1 cellular context compared by ENCODE assay signal in the genomic region with DNA sequence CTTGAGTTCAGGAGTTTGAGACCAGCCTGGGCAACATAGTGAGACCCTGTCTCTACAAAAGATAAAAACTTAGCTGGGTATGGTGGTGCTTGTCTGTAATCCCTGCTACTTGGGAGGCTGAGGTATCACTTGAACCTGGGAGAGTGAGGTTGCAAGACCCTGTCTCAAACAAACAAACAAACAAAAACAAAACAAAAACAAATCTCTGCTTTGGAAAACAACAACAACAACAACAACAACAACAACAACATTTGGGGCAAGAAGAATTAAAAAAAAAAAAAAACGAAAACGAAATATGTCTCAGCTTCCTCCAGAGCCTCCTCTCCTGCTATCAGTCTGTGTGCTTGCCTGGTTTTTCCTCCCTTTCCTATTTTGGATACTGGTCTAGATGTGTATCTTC.
TF ChIP-seq lines count a peak whose summit lies in the region.

No MANE protein-coding gene starts in this region.

TF ChIP-seq in HepG2, 621 proteins besides CTCF, POLR2A, EP300 and RAD21:
- no peak for TF ChIP-seq ZNF737 (CRISPR knock-in tag; IDR thresholded peaks at IDR 0.05; ENCODE audit: borderline replicate concordance)
- TF ChIP-seq XBP1 (CRISPR knock-in tag; IDR thresholded peaks at IDR 0.05): no peak
- TF ChIP-seq SP4 (CRISPR knock-in tag; IDR thresholded peaks at IDR 0.05): no peak
- TF ChIP-seq, protein P1, sequence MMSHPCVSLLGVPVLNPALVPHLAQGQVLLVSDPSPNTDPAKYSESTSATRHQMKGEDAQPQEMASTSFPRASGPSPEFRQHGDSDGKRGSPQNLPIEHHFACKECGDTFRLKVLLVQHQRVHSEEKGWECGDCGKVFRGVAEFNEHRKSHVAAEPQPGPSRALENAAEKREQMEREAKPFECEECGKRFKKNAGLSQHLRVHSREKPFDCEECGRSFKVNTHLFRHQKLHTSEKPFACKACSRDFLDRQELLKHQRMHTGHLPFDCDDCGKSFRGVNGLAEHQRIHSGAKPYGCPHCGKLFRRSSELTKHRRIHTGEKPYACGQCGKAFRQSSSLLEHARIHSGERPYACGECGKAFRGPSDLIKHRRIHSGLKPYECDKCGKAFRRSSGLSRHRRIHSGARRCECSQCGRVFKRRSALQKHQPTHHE (CRISPR knock-in tag; IDR thresholded peaks at IDR 0.05; ENCODE audit: borderline replicate concordance): no peak
- TF ChIP-seq, protein P2, sequence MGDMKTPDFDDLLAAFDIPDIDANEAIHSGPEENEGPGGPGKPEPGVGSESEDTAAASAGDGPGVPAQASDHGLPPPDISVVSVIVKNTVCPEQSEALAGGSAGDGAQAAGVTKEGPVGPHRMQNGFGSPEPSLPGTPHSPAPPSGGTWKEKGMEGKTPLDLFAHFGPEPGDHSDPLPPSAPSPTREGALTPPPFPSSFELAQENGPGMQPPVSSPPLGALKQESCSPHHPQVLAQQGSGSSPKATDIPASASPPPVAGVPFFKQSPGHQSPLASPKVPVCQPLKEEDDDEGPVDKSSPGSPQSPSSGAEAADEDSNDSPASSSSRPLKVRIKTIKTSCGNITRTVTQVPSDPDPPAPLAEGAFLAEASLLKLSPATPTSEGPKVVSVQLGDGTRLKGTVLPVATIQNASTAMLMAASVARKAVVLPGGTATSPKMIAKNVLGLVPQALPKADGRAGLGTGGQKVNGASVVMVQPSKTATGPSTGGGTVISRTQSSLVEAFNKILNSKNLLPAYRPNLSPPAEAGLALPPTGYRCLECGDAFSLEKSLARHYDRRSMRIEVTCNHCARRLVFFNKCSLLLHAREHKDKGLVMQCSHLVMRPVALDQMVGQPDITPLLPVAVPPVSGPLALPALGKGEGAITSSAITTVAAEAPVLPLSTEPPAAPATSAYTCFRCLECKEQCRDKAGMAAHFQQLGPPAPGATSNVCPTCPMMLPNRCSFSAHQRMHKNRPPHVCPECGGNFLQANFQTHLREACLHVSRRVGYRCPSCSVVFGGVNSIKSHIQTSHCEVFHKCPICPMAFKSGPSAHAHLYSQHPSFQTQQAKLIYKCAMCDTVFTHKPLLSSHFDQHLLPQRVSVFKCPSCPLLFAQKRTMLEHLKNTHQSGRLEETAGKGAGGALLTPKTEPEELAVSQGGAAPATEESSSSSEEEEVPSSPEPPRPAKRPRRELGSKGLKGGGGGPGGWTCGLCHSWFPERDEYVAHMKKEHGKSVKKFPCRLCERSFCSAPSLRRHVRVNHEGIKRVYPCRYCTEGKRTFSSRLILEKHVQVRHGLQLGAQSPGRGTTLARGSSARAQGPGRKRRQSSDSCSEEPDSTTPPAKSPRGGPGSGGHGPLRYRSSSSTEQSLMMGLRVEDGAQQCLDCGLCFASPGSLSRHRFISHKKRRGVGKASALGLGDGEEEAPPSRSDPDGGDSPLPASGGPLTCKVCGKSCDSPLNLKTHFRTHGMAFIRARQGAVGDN (CRISPR knock-in tag; IDR thresholded peaks at IDR 0.05): no peak
- TF ChIP-seq ZKSCAN5 (CRISPR knock-in tag; IDR thresholded peaks at IDR 0.05): no peak
- no peak for TF ChIP-seq ZNF468 (CRISPR knock-in tag; IDR thresholded peaks at IDR 0.05)
- TF ChIP-seq IRX3 (CRISPR knock-in tag; IDR thresholded peaks at IDR 0.05; ENCODE audit: borderline replicate concordance, low read depth): no peak
- no peak for TF ChIP-seq ZKSCAN1 (IDR thresholded peaks at IDR 0.05; ENCODE audit: low read length)
- TF ChIP-seq MTF2 (CRISPR knock-in tag; IDR thresholded peaks at IDR 0.05; ENCODE audit: borderline replicate concordance): no peak
- no peak for TF ChIP-seq KMT2A (CRISPR knock-in tag; IDR thresholded peaks at IDR 0.05)
- TF ChIP-seq, protein P3, sequence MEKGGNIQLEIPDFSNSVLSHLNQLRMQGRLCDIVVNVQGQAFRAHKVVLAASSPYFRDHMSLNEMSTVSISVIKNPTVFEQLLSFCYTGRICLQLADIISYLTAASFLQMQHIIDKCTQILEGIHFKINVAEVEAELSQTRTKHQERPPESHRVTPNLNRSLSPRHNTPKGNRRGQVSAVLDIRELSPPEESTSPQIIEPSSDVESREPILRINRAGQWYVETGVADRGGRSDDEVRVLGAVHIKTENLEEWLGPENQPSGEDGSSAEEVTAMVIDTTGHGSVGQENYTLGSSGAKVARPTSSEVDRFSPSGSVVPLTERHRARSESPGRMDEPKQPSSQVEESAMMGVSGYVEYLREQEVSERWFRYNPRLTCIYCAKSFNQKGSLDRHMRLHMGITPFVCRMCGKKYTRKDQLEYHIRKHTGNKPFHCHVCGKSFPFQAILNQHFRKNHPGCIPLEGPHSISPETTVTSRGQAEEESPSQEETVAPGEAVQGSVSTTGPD (CRISPR knock-in tag; IDR thresholded peaks at IDR 0.05): no peak
- TF ChIP-seq ZNF121 (CRISPR knock-in tag; IDR thresholded peaks at IDR 0.05): peak; percentile 29; the same call in 1 of the 2 replicates
- TF ChIP-seq, protein P4, sequence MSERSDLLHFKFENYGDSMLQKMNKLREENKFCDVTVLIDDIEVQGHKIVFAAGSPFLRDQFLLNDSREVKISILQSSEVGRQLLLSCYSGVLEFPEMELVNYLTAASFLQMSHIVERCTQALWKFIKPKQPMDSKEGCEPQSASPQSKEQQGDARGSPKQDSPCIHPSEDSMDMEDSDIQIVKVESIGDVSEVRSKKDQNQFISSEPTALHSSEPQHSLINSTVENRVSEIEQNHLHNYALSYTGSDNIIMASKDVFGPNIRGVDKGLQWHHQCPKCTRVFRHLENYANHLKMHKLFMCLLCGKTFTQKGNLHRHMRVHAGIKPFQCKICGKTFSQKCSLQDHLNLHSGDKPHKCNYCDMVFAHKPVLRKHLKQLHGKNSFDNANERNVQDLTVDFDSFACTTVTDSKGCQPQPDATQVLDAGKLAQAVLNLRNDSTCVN (CRISPR knock-in tag; IDR thresholded peaks at IDR 0.05; ENCODE audit: borderline replicate concordance): no peak
- peak; percentile 93 for TF ChIP-seq FOXP1 (IDR thresholded peaks at IDR 0.05)
- TF ChIP-seq FOXP1 (CRISPR knock-in tag; IDR thresholded peaks at IDR 0.05): no peak
TF ChIP-seq in HepG2: peak in this region for 2.
